In genomic region chr6:130320908-130321307, GRCh38 we compare ENCODE assay signal across 27 cellular contexts.
"Had no signal": no experiment of that assay in that cellular context is flagged by ENCODE, and none has a peak within 500 bp of the region (broad histone marks: within the 10 kb centered on the region; RNA-seq: fewer than 3 reads in every experiment).

No MANE protein-coding gene starts in this region.

- H3K36me3 Mint-ChIP-seq: activated CD8-positive, alpha-beta memory T cell treated with anti-CD3 and anti-CD28 coated beads, Interleukin-2, amount 10 ng/mL, durations not matched to agents 7 days and 5 days; activated naive CD4-positive, alpha-beta T cell treated with anti-CD3 and anti-CD28 coated beads, Interleukin-2, amount 50 U/mL, for 72 hours had no signal

- H3K27ac ChIP-seq: ascending aorta, body of pancreas had no signal

- H3K4me3 Mint-ChIP-seq: activated B cell treated with CpG ODN at 0.5 μM for 24 hours; activated CD4-positive, alpha-beta T cell treated with anti-CD3 and anti-CD28 coated beads, Interleukin-2, amount 10 ng/mL, durations not matched to agents 24 days and 14 days; activated CD8-positive, alpha-beta memory T cell treated with anti-CD3 and anti-CD28 coated beads, Interleukin-2, amount 10 ng/mL, durations not matched to agents 7 days and 5 days; activated naive CD8-positive, alpha-beta T cell treated with anti-CD3 and anti-CD28 coated beads, Interleukin-2, amount 50 U/mL, for 24 hours; activated T-cell treated with anti-CD3 and anti-CD28 coated beads, Interleukin-2, amount 50 U/mL, for 24 hours; activated T-helper 1 cell treated with anti-CD3 and anti-CD28 coated beads, Interleukin-12 subunit alpha, Interleukin-12 subunit beta, Interleukin-2, Interleukin-4 antibody, amounts not matched to agents 30 ng/mL and 10 ng/mL and 1 ng/mL, durations not matched to agents 14 hours and 24 hours and 36 hours; central memory CD8-positive, alpha-beta T cell; T-helper 1 cell treated with Interleukin-12 subunit alpha and Interleukin-12 subunit beta and Interleukin-4 antibody, amounts not matched to agents 30 μg/mL and 1 μg/mL, for 36 hours had no signal

- H3K4me1 Mint-ChIP-seq: activated naive CD8-positive, alpha-beta T cell treated with anti-CD3 and anti-CD28 coated beads, Interleukin-2, amount 50 U/mL, for 24 hours; central memory CD8-positive, alpha-beta T cell had no signal

- H3K9me3 ChIP-seq: ascending aorta, body of pancreas had no signal

- H3K27me3 ChIP-seq: ascending aorta, body of pancreas had no signal

- H3K4me3 ChIP-seq: ascending aorta, body of pancreas had no signal

- DNase-seq: activated B cell treated with CpG ODN at 0.5 μM for 24 hours; activated CD4-positive, alpha-beta T cell treated with anti-CD3 and anti-CD28 coated beads for 1 hour; activated CD4-positive, alpha-beta T cell treated with anti-CD3 and anti-CD28 coated beads, Interleukin-2, amount 10 ng/mL, durations not matched to agents 24 days and 14 days; activated CD4-positive, alpha-beta T cell treated with anti-CD3 and anti-CD28 coated beads, Interleukin-2, amount 50 U/mL, for 48 hours; activated CD8-positive, alpha-beta memory T cell treated with anti-CD3 and anti-CD28 coated beads, Interleukin-2, amount 10 ng/mL, durations not matched to agents 7 days and 5 days; activated effector memory CD4-positive, alpha-beta T cell treated with anti-CD3 and anti-CD28 coated beads, Interleukin-2, amount 50 U/mL, for 16 hours; activated naive CD4-positive, alpha-beta T cell treated with Interleukin-2 at 50 U/mL for 16 hours; activated naive CD8-positive, alpha-beta T cell treated with anti-CD3 and anti-CD28 coated beads, Interleukin-2, amount 50 U/mL, for 24 hours; activated T-cell treated with anti-CD3 and anti-CD28 coated beads, Interleukin-2, amount 50 U/mL, for 24 hours; amniotic stem cell; body of pancreas; Karpas-422; MM.1S; NCI-H1105; NCI-H1436; NCI-H1694 treated with DMSO at 0.1 percent for 48 hours; NCI-H2081; NCI-H510A treated with DMSO at 0.1 percent for 48 hours; NCI-H69; NK-92 treated with Interleukin-12 subunit alpha and Interleukin-12 subunit beta, amount 100 ng/mL, for 24 hours; SHP77 treated with DMSO at 0.1 percent for 48 hours had no signal

- ATAC-seq: activated CD8-positive, alpha-beta memory T cell treated with anti-CD3 and anti-CD28 coated beads, Interleukin-2, amount 10 ng/mL, durations not matched to agents 7 days and 5 days; activated naive CD4-positive, alpha-beta T cell treated with anti-CD3 and anti-CD28 coated beads, Interleukin-2, amount 50 U/mL, for 72 hours; activated naive CD8-positive, alpha-beta T cell treated with anti-CD3 and anti-CD28 coated beads, Interleukin-2, amount 50 U/mL, for 24 hours; body of pancreas had no signal

- H3K27me3 Mint-ChIP-seq: activated B cell treated with CpG ODN at 0.5 μM for 24 hours; activated CD8-positive, alpha-beta memory T cell treated with anti-CD3 and anti-CD28 coated beads, Interleukin-2, amount 10 ng/mL, durations not matched to agents 7 days and 5 days; activated naive CD8-positive, alpha-beta T cell treated with anti-CD3 and anti-CD28 coated beads, Interleukin-2, amount 50 U/mL, for 24 hours; activated T-cell treated with anti-CD3 and anti-CD28 coated beads, Interleukin-2, amount 50 U/mL, for 24 hours; central memory CD8-positive, alpha-beta T cell had no signal

- FAIRE-seq: RCC 7860 had no signal

- H3K36me3 ChIP-seq: ascending aorta had no signal

- H3K9me3 Mint-ChIP-seq: activated B cell treated with CpG ODN at 0.5 μM for 24 hours; activated CD4-positive, alpha-beta T cell treated with anti-CD3 and anti-CD28 coated beads, Interleukin-2, amount 10 ng/mL, durations not matched to agents 24 days and 14 days; activated naive CD4-positive, alpha-beta T cell treated with anti-CD3 and anti-CD28 coated beads, Interleukin-2, amount 50 U/mL, for 72 hours; activated naive CD8-positive, alpha-beta T cell treated with anti-CD3 and anti-CD28 coated beads, Interleukin-2, amount 50 U/mL, for 24 hours; activated T-cell treated with anti-CD3 and anti-CD28 coated beads, Interleukin-2, amount 50 U/mL, for 24 hours; activated T-helper 1 cell treated with anti-CD3 and anti-CD28 coated beads, Interleukin-12 subunit alpha, Interleukin-12 subunit beta, Interleukin-2, Interleukin-4 antibody, amounts not matched to agents 30 ng/mL and 10 ng/mL and 1 ng/mL, durations not matched to agents 14 hours and 24 hours and 36 hours; central memory CD8-positive, alpha-beta T cell; T-helper 1 cell treated with Interleukin-12 subunit alpha and Interleukin-12 subunit beta and Interleukin-4 antibody, amounts not matched to agents 30 μg/mL and 1 μg/mL, for 36 hours had no signal

- H3K27ac Mint-ChIP-seq: activated B cell treated with CpG ODN at 0.5 μM for 24 hours; activated CD4-positive, alpha-beta T cell treated with anti-CD3 and anti-CD28 coated beads, Interleukin-2, amount 10 ng/mL, durations not matched to agents 24 days and 14 days; activated CD8-positive, alpha-beta memory T cell treated with anti-CD3 and anti-CD28 coated beads, Interleukin-2, amount 10 ng/mL, durations not matched to agents 7 days and 5 days; activated naive CD4-positive, alpha-beta T cell treated with anti-CD3 and anti-CD28 coated beads, Interleukin-2, amount 50 U/mL, for 72 hours; activated naive CD8-positive, alpha-beta T cell treated with anti-CD3 and anti-CD28 coated beads, Interleukin-2, amount 50 U/mL, for 24 hours; activated T-cell treated with anti-CD3 and anti-CD28 coated beads, Interleukin-2, amount 50 U/mL, for 24 hours; activated T-helper 1 cell treated with anti-CD3 and anti-CD28 coated beads, Interleukin-12 subunit alpha, Interleukin-12 subunit beta, Interleukin-2, Interleukin-4 antibody, amounts not matched to agents 30 ng/mL and 10 ng/mL and 1 ng/mL, durations not matched to agents 14 hours and 24 hours and 36 hours; T-helper 1 cell treated with Interleukin-12 subunit alpha and Interleukin-12 subunit beta and Interleukin-4 antibody, amounts not matched to agents 30 μg/mL and 1 μg/mL, for 36 hours had no signal

- H3K4me1 ChIP-seq: ascending aorta, body of pancreas had no signal
